12 cellular contexts compared by ENCODE assay signal in the genomic region with DNA sequence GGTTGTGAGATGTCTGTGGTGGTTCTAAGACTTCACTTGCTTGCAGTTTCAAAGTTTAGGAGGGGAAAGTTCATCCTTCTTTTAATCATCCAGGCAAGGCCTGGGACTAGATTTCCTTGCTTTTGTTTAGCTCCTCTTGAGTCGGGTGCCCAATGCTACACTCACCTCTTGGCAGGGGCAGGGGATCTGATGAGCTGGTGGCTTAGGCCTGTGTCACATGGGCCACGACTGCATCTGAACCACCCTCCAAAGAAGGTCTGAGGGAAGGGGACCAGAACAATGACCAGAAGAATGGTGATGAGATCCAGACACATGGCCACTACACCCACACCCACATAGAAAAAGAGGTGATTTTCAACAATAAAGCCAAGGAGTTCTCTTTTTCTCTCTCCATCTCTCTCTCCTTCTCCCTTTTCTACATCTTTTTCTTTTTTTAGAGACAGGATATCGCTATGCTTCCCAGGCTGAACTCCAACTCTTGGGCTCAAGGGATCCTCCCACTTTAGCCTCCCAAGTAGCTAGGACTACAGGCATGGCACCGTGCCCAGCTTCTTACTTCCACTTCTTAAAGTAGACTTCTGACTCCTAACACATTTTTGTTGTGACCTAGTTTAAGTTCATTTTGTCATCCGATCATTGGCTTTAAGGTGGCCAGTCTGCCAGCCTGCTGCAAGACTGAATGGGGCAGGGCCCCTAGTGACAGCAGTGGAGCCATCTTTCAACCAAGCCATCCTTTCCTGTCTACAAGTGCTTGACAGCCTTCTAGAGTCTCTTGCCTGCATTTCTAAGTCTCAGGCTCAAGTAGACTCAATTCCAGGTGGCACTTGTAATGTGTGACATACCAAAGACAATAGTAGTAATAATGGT.
DNase-seq lines count a peak whose midpoint lies in the region; ATAC-seq, FAIRE-seq and TF ChIP-seq lines count a peak whose summit lies in the region.
"Had no signal": no experiment of that assay in that cellular context is flagged by ENCODE, and none has a peak within 500 bp of the region (broad histone marks: within the 10 kb centered on the region; RNA-seq: fewer than 3 reads in every experiment).

No MANE protein-coding gene starts in this region.

- WGBS in right cardiac atrium, result 36% methylated on average over 5 of the region's 5 CpGs
- 54 to 76% (median 64%) methylated on average over 5 of the region's 5 CpGs for WGBS in stomach, 5 donors

- in situ Hi-C loops in astrocyte of the cerebellum (cut with HindIII; ENCODE audit: low sequenced_read_pairs), result loop anchor here (25.0 kb wide), 1 partner anchor 370 kb away; the partner anchor contains the start of genes KLLN and PTEN
- in situ Hi-C loops in GM13977 (cut with MboI; ENCODE audit: low pct_unique_long_range_greater_than_20kb, low sequenced_read_pairs, unreplicated experiment), result no loop called here

- peak; percentile 84 for FAIRE-seq in H54 (lab: Jason Lieb, UNC)

- no peak overlapping the region for H3K4me3 ChIP-seq in astrocyte of the cerebellum (ENCODE audit: low read depth, low read length)
- no peak overlapping the region for H3K4me3 ChIP-seq in right cardiac atrium (ENCODE audit: low read length)
- H3K4me3 ChIP-seq in stomach, result no peak overlapping the region

- ATAC-seq in right cardiac atrium (peak; percentile 62 to 65), GM18505 (IDR thresholded peaks at IDR 0.05; ENCODE audit: unreplicated experiment) (no peak)
- ATAC-seq in stimulated activated naive CD8-positive, alpha-beta T cell treated with anti-CD3 and anti-CD28 coated beads, Interleukin-15, Interleukin-2, amounts not matched to agents 100 U/mL and 50 U/mL, for 24 hours, result no peak
- ATAC-seq: activated CD8-positive, alpha-beta memory T cell treated with anti-CD3 and anti-CD28 coated beads, Interleukin-2, amount 10 ng/mL, durations not matched to agents 7 days and 5 days; natural killer cell had no signal

- H3K27me3 ChIP-seq in right cardiac atrium (ENCODE audit: control insufficient read depth, insufficient read depth) (no peaks in the 10 kb centered on the region), stomach (no peaks in the 10 kb centered on the region)

- DNase-seq in H54 (ENCODE audit: insufficient read length, low spot score) (no peak), astrocyte of the cerebellum (ENCODE audit: low read depth) (peak; percentile 13), right cardiac atrium (peak; percentile 93 to 98 (median 94)), stomach (peak; percentile 75), GM13977 (ENCODE audit: low spot score) (no peak), SHP77 treated with DMSO at 0.1 percent for 48 hours (lab: John Stamatoyannopoulos, UW) (no peak)
- no peak for DNase-seq in stimulated activated naive CD8-positive, alpha-beta T cell treated with anti-CD3 and anti-CD28 coated beads, Interleukin-15, Interleukin-2, amounts not matched to agents 100 U/mL and 50 U/mL, for 24 hours
- DNase-seq: activated CD8-positive, alpha-beta memory T cell treated with anti-CD3 and anti-CD28 coated beads, Interleukin-2, amount 10 ng/mL, durations not matched to agents 7 days and 5 days; amniotic stem cell; natural killer cell; NCI-H2029 treated with DMSO at 0.1 percent for 48 hours had no signal

- intact Hi-C loops in right cardiac atrium (cut with DNase I), result no loop called here
- intact Hi-C loops in stomach (cut with DNase I; ENCODE audit: low total_unique reads), result no loop called here

- peak overlapping the region; percentile 64 for H3K27ac ChIP-seq in right cardiac atrium (ENCODE audit: low read length)
- H3K27ac ChIP-seq in stomach, result peak overlapping the region in 2 of 5 donors; percentile 2 to 14

- no peaks in the 10 kb centered on the region for H3K9me3 ChIP-seq in right cardiac atrium (ENCODE audit: control insufficient read depth, low read length)
- H3K9me3 ChIP-seq in stomach, result no peaks in the 10 kb centered on the region

- TF ChIP-seq POLR2A in H54 (IDR thresholded peaks at IDR 0.05; ENCODE audit: low read depth, low read length) (no peak), stomach (IDR thresholded peaks at IDR 0.05) (no peak), GM18505 (IDR thresholded peaks at IDR 0.05; ENCODE audit: borderline replicate concordance, extremely low read depth, insufficient read depth, insufficient read length) (no peak)

- TF ChIP-seq EP300 in stomach (IDR thresholded peaks at IDR 0.05), result no peak

- H3K4me1 ChIP-seq in right cardiac atrium (ENCODE audit: control insufficient read depth, insufficient read depth, low read length) (peaks cover 19% of the 10 kb centered on the region), stomach (peaks cover 3 to 34% (median 14%) of the 10 kb centered on the region in 4 donors)

- no peak for TF ChIP-seq CTCF in astrocyte of the cerebellum (IDR thresholded peaks at IDR 0.05; ENCODE audit: low read depth, low read length, missing control alignments)
- no peak for TF ChIP-seq CTCF in stomach (IDR thresholded peaks at IDR 0.05)
- TF ChIP-seq CTCF in GM13977 (IDR thresholded peaks at IDR 0.05; ENCODE audit: extremely low read depth, insufficient read depth, missing control alignments), result no peak

- H3K36me3 ChIP-seq in stomach, result no peaks in the 10 kb centered on the region

Comparison
In these comparisons a context has a peak if more than half of its experiments do, and no peak if none do; other contexts are left out.
1. DNase-seq: peak in astrocyte of the cerebellum (single experiment), right cardiac atrium (3 of 3) and stomach (single experiment); none in H54 (single experiment), stimulated activated naive CD8-positive, alpha-beta T cell treated with anti-CD3 and anti-CD28 coated beads, Interleukin-15, Interleukin-2, amounts not matched to agents 100 U/mL and 50 U/mL, for 24 hours (single experiment), GM13977 (single experiment) and SHP77 treated with DMSO at 0.1 percent for 48 hours (single experiment).
2. ATAC-seq: peak in right cardiac atrium (2 of 2); none in stimulated activated naive CD8-positive, alpha-beta T cell treated with anti-CD3 and anti-CD28 coated beads, Interleukin-15, Interleukin-2, amounts not matched to agents 100 U/mL and 50 U/mL, for 24 hours (single experiment) and GM18505 (single experiment).